28 cellular contexts compared by ENCODE assay signal in the genomic region with DNA sequence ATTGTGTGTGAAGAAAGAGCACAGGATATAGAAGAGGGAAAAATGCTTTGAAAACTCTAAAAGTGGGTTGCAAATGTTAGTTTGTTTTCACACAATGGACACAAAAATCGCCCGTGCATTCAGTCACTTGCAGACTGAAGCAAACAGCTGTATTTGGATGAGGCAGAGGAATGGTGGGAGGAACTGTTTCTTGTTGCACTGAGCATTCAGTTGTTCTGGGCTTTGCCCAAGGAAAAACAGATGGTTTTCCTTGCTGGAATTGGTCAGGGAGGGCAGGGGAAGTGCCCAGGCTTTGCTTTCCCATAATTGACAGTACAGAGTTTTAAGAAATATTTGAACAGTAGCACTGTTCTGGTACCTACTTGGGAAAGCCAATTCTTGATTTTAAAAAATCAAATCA. TPM values are rescaled to one million over a fixed set of nuclear protein-coding genes. Genes with fewer than 3 reads are reported as not detected.
A peak's percentile ranks its signal among the peaks of the same experiment; 100 is the strongest.
DNase-seq lines count a peak whose midpoint lies in the region; ATAC-seq, FAIRE-seq and TF ChIP-seq lines count a peak whose summit lies in the region.
"Had no signal": no experiment of that assay in that cellular context is flagged by ENCODE, and none has a peak within 500 bp of the region (broad histone marks: within the 10 kb centered on the region; RNA-seq: fewer than 3 reads in every experiment).

No MANE protein-coding gene starts in this region.

- DNase-seq in AG20443 (ENCODE audit: low spot score) (peak; percentile 49), LHCN-M2 (ENCODE audit: low read depth) (peak; percentile 85), fibroblast of the aortic adventitia (ENCODE audit: low read depth) (peak; percentile 42), frontal cortex (ENCODE audit: low spot score in 2 of 2) (no peak)
- no peak for DNase-seq in stimulated activated CD4-positive, alpha-beta T cell treated with anti-CD3 and anti-CD28 coated beads, Interleukin-4, amount 100 ng/mL, for 4 hours
- DNase-seq in stimulated activated naive CD8-positive, alpha-beta T cell treated with anti-CD3 and anti-CD28 coated beads, Interleukin-15, Interleukin-2, amounts not matched to agents 100 U/mL and 50 U/mL, for 24 hours = no peak
- DNase-seq: activated CD4-positive, alpha-beta T cell treated with anti-CD3 and anti-CD28 coated beads, Interleukin-2, amount 50 U/mL, for 48 hours; activated CD4-positive, CD25-positive, alpha-beta regulatory T cell treated with anti-CD3 and anti-CD28 coated beads, Interleukin-2, amount 50 U/mL, for 72 hours; activated naive CD4-positive, alpha-beta T cell; adrenal gland; cerebellar nuclear complex; COR-L47; DMS53; HCEC 1CT; immature natural killer cell; left colon; NCI-H1417; NCI-H2081; NCI-H226; NCI-H69; Right ventricle myocardium superior had no signal

- no peak overlapping the region for H3K4me3 ChIP-seq in fibroblast of the aortic adventitia (ENCODE audit: low read depth, low read length)
- H3K4me3 ChIP-seq in skeletal muscle satellite cell (ENCODE audit: low read length) = no peak overlapping the region
- H3K4me3 ChIP-seq: adrenal gland; BLaER1 treated with 17β-estradiol and CSF1 and Interleukin-3, amounts not matched to agents 10 nM and 100 nM; esophagus muscularis mucosa; prostate gland had no signal

- ATAC-seq in stimulated activated naive CD8-positive, alpha-beta T cell treated with anti-CD3 and anti-CD28 coated beads, Interleukin-15, Interleukin-2, amounts not matched to agents 100 U/mL and 50 U/mL, for 24 hours = no peak
- ATAC-seq: left colon had no signal

- no peaks in the 10 kb centered on the region for H3K9me3 ChIP-seq in skeletal muscle satellite cell (replicated peaks; ENCODE audit: low read length)
- H3K9me3 ChIP-seq: adrenal gland, esophagus muscularis mucosa, neutrophil, prostate gland had no signal

- no peaks in the 10 kb centered on the region for H3K36me3 ChIP-seq in skeletal muscle satellite cell (ENCODE audit: insufficient read depth, low read length)
- H3K36me3 ChIP-seq: prostate gland had no signal

- FAIRE-seq in frontal cortex (lab: Jason Lieb, UNC) = no peak
- FAIRE-seq: urothelium cell line had no signal

- peaks cover 26% of the 10 kb centered on the region for H3K4me1 ChIP-seq in skeletal muscle satellite cell (ENCODE audit: control insufficient read depth, insufficient read depth, low read length)
- H3K4me1 ChIP-seq: adrenal gland, prostate gland had no signal

- peak overlapping the region; percentile 17 for H3K9ac ChIP-seq in skeletal muscle satellite cell (ENCODE audit: low read depth, low read length)
- H3K9ac ChIP-seq: BLaER1 treated with 17β-estradiol and CSF1 and Interleukin-3, amounts not matched to agents 10 nM and 100 nM; KMS-11 had no signal

- H3K27me3 ChIP-seq in skeletal muscle satellite cell (ENCODE audit: control insufficient read depth, insufficient read depth, low read length) = no peaks in the 10 kb centered on the region
- H3K27me3 ChIP-seq: adrenal gland; BLaER1 treated with 17β-estradiol and CSF1 and Interleukin-3, amounts not matched to agents 10 nM and 100 nM; esophagus muscularis mucosa; neutrophil had no signal

- H3K4me2 ChIP-seq in skeletal muscle satellite cell (ENCODE audit: low read length) = peak overlapping the region; percentile 15
- H3K4me2 ChIP-seq: BLaER1 treated with 17β-estradiol and CSF1 and Interleukin-3, amounts not matched to agents 10 nM and 100 nM; KMS-11 had no signal

- TF ChIP-seq CTCF in fibroblast of the aortic adventitia (IDR thresholded peaks at IDR 0.05; ENCODE audit: insufficient read depth, low read length) = no peak

RNA-seq across cellular contexts. Expression of a gene that starts 19.5 kb away (rescaled TPM):
- total RNA-seq in LHCN-M2 (2014; rRNA removed) (15.8 and 19.1 TPM in 2 replicates), fibroblast of the aortic adventitia (ENCODE audit: low replicate concordance) (21.7 and 22.5 TPM in 2 replicates), frontal cortex (9.0 TPM)
- 7.3 TPM for polyA plus RNA-seq in LHCN-M2 (2012)
- total RNA-seq in skeletal muscle satellite cell (2012; rRNA removed) = 15.3 and 16.0 TPM in 2 replicates

Comparison
In these comparisons a context has a peak if more than half of its experiments do, and no peak if none do; other contexts are left out.
1. DNase-seq: peak in AG20443 (single experiment), LHCN-M2 (single experiment) and fibroblast of the aortic adventitia (single experiment); none in stimulated activated CD4-positive, alpha-beta T cell treated with anti-CD3 and anti-CD28 coated beads, Interleukin-4, amount 100 ng/mL, for 4 hours (0 of 2), frontal cortex (0 of 2) and stimulated activated naive CD8-positive, alpha-beta T cell treated with anti-CD3 and anti-CD28 coated beads, Interleukin-15, Interleukin-2, amounts not matched to agents 100 U/mL and 50 U/mL, for 24 hours (single experiment).